Comparison of ENCODE assay signal across 20 cellular contexts in genomic region chr19:2139385-2140192, GRCh38. TPM values are rescaled to one million over a fixed set of nuclear protein-coding genes. Genes with fewer than 3 reads are reported as not detected.
DNase-seq lines count a peak whose midpoint lies in the region; ATAC-seq, FAIRE-seq and TF ChIP-seq lines count a peak whose summit lies in the region.
"Had no signal": no experiment of that assay in that cellular context is flagged by ENCODE, and none has a peak within 500 bp of the region (broad histone marks: within the 10 kb centered on the region; RNA-seq: fewer than 3 reads in every experiment).

No MANE protein-coding gene starts in this region.

- H3K9me3 ChIP-seq in SJCRH30 (replicated peaks) (no peaks in the 10 kb centered on the region), osteoblast (ENCODE audit: low read depth, low read length) (no peaks in the 10 kb centered on the region)
- H3K9me3 ChIP-seq: esophagus muscularis mucosa, gastroesophageal sphincter, SJSA1, testis had no signal

- no peak overlapping the region for H2AFZ ChIP-seq in osteoblast (ENCODE audit: low read length)
- H2AFZ ChIP-seq: parathyroid adenoma had no signal

- H3K27ac Mint-ChIP-seq in activated CD8-positive, alpha-beta T cell treated with anti-CD3 and anti-CD28 coated beads, Interleukin-2, amount 10 ng/mL, durations not matched to agents 7 days and 5 days, result no peak overlapping the region
- H3K27ac Mint-ChIP-seq: activated CD4-positive, alpha-beta T cell treated with anti-CD3 and anti-CD28 coated beads, Interleukin-2, amount 10 ng/mL, durations not matched to agents 24 days and 14 days; CD4-positive, CD25-positive, alpha-beta regulatory T cell; stimulated activated memory B cell treated with anti-CD40 and anti-IgM and Interleukin-4, amounts not matched to agents 10 μg/mL and 1 μg/mL and 100 μg/mL, for 72 hours had no signal

- no peak for FAIRE-seq in GM12892 (lab: Jason Lieb, UNC)
- FAIRE-seq: kidney had no signal

- H3K9me3 Mint-ChIP-seq in activated CD8-positive, alpha-beta T cell treated with anti-CD3 and anti-CD28 coated beads, Interleukin-2, amount 10 ng/mL, durations not matched to agents 7 days and 5 days (ENCODE audit: insufficient read depth), result no peaks in the 10 kb centered on the region
- H3K9me3 Mint-ChIP-seq: activated CD4-positive, alpha-beta T cell treated with anti-CD3 and anti-CD28 coated beads, Interleukin-2, amount 10 ng/mL, durations not matched to agents 24 days and 14 days; CD4-positive, CD25-positive, alpha-beta regulatory T cell; stimulated activated memory B cell treated with anti-CD40 and anti-IgM and Interleukin-4, amounts not matched to agents 10 μg/mL and 1 μg/mL and 100 μg/mL, for 72 hours had no signal

- peaks cover 90% of the 10 kb centered on the region for H3K79me2 ChIP-seq in osteoblast (ENCODE audit: insufficient read depth, low read length)

- H3K4me3 Mint-ChIP-seq in activated CD8-positive, alpha-beta T cell treated with anti-CD3 and anti-CD28 coated beads, Interleukin-2, amount 10 ng/mL, durations not matched to agents 7 days and 5 days, result no peak overlapping the region
- H3K4me3 Mint-ChIP-seq: activated CD4-positive, alpha-beta T cell treated with anti-CD3 and anti-CD28 coated beads, Interleukin-2, amount 10 ng/mL, durations not matched to agents 24 days and 14 days; CD4-positive, CD25-positive, alpha-beta regulatory T cell; stimulated activated memory B cell treated with anti-CD40 and anti-IgM and Interleukin-4, amounts not matched to agents 10 μg/mL and 1 μg/mL and 100 μg/mL, for 72 hours had no signal

- peak overlapping the region; percentile 20; the same call in 1 of the 2 replicates for H3K27ac ChIP-seq in SJCRH30
- H3K27ac ChIP-seq in osteoblast (ENCODE audit: low read depth, low read length), result no peak overlapping the region
- H3K27ac ChIP-seq: esophagus muscularis mucosa, gastroesophageal sphincter, parathyroid adenoma, SJSA1, testis had no signal

- H3K27me3 Mint-ChIP-seq in activated CD8-positive, alpha-beta T cell treated with anti-CD3 and anti-CD28 coated beads, Interleukin-2, amount 10 ng/mL, durations not matched to agents 7 days and 5 days (ENCODE audit: low read depth), result no peaks in the 10 kb centered on the region
- H3K27me3 Mint-ChIP-seq: activated CD4-positive, alpha-beta T cell treated with anti-CD3 and anti-CD28 coated beads, Interleukin-2, amount 10 ng/mL, durations not matched to agents 24 days and 14 days; CD4-positive, CD25-positive, alpha-beta regulatory T cell; stimulated activated memory B cell treated with anti-CD40 and anti-IgM and Interleukin-4, amounts not matched to agents 10 μg/mL and 1 μg/mL and 100 μg/mL, for 72 hours had no signal

- H3K36me3 Mint-ChIP-seq in activated CD8-positive, alpha-beta T cell treated with anti-CD3 and anti-CD28 coated beads, Interleukin-2, amount 10 ng/mL, durations not matched to agents 7 days and 5 days (ENCODE audit: low read depth), result peaks cover 22% of the 10 kb centered on the region

- DNase-seq in GM12892 (ENCODE audit: insufficient read length), result no peak
- DNase-seq in SJCRH30, result peak; percentile 36 to 64
- DNase-seq in osteoblast (ENCODE audit: insufficient read length, low spot score, missing footprints), result peak; percentile 58
- DNase-seq in activated CD8-positive, alpha-beta T cell treated with anti-CD3 and anti-CD28 coated beads, Interleukin-2, amount 10 ng/mL, durations not matched to agents 7 days and 5 days, result no peak
- DNase-seq: activated CD4-positive, alpha-beta T cell treated with anti-CD3 and anti-CD28 coated beads, Interleukin-2, amount 10 ng/mL, durations not matched to agents 24 days and 14 days; CD4-positive, CD25-positive, alpha-beta regulatory T cell; effector CD8-positive, alpha-beta T cell; GF-D8; KBM-7; kidney; NCI-H146 had no signal

- H3K36me3 ChIP-seq in SJCRH30 (peaks cover 31% of the 10 kb centered on the region), osteoblast (ENCODE audit: insufficient read depth, low read length) (peaks cover 30% of the 10 kb centered on the region)

- H4K20me1 ChIP-seq in osteoblast (ENCODE audit: insufficient read depth, low read length), result peaks cover 58% of the 10 kb centered on the region

- POLR2A ChIA-PET in activated CD8-positive, alpha-beta T cell treated with anti-CD3 and anti-CD28 coated beads, Interleukin-2, amount 10 ng/mL, durations not matched to agents 7 days and 5 days (lab: Charles Lee), result no interaction called here

- ATAC-seq in activated CD8-positive, alpha-beta T cell treated with anti-CD3 and anti-CD28 coated beads, Interleukin-2, amount 10 ng/mL, durations not matched to agents 7 days and 5 days, result no peak
- ATAC-seq in esophagus mucosa, result no peak
- ATAC-seq in GM18907 (IDR thresholded peaks at IDR 0.05; ENCODE audit: unreplicated experiment), result no peak
- ATAC-seq: gastroesophageal sphincter; stimulated activated memory B cell treated with anti-CD40 and anti-IgM and Interleukin-4, amounts not matched to agents 10 μg/mL and 1 μg/mL and 100 μg/mL, for 72 hours had no signal

- no peaks in the 10 kb centered on the region for H3K4me1 Mint-ChIP-seq in activated CD8-positive, alpha-beta T cell treated with anti-CD3 and anti-CD28 coated beads, Interleukin-2, amount 10 ng/mL, durations not matched to agents 7 days and 5 days (ENCODE audit: low read depth)
- H3K4me1 Mint-ChIP-seq: activated CD4-positive, alpha-beta T cell treated with anti-CD3 and anti-CD28 coated beads, Interleukin-2, amount 10 ng/mL, durations not matched to agents 24 days and 14 days had no signal

- CTCF ChIA-PET in activated CD8-positive, alpha-beta T cell treated with anti-CD3 and anti-CD28 coated beads, Interleukin-2, amount 10 ng/mL, durations not matched to agents 7 days and 5 days (lab: Charles Lee), result no interaction called here

- no peak for TF ChIP-seq CTCF in osteoblast (IDR thresholded peaks at IDR 0.05; ENCODE audit: extremely low read depth, low read depth, low read length)

- no peak overlapping the region for H3K4me2 ChIP-seq in osteoblast (ENCODE audit: insufficient read depth, low read length)

- H3K4me3 ChIP-seq in SJCRH30, result no peak overlapping the region
- no peak overlapping the region for H3K4me3 ChIP-seq in osteoblast (ENCODE audit: insufficient read depth, low read length)
- H3K4me3 ChIP-seq: esophagus muscularis mucosa, gastroesophageal sphincter, lung, SJSA1, testis had no signal

- H3K4me1 ChIP-seq in SJCRH30, result no peaks in the 10 kb centered on the region; the same call in 1 of the 2 replicates
- no peaks in the 10 kb centered on the region for H3K4me1 ChIP-seq in osteoblast (ENCODE audit: insufficient read depth, low read length)
- H3K4me1 ChIP-seq: parathyroid adenoma, testis had no signal

- 0 out of 2 replicates have a peak, but pooled peaks have one; percentile 14 for TF ChIP-seq POLR2A in GM12892 (IDR thresholded peaks at IDR 0.05; ENCODE audit: low read depth, low read length)

- H3K27me3 ChIP-seq in SJCRH30 (no peaks in the 10 kb centered on the region), osteoblast (ENCODE audit: insufficient read depth, low read length) (no peaks in the 10 kb centered on the region)
- H3K27me3 ChIP-seq: esophagus muscularis mucosa, gastroesophageal sphincter, SJSA1, testis had no signal

RNA-seq across cellular contexts. Expression of gene AP3D1, which starts 11.8 kb away (rescaled TPM):
- 41.7 TPM for polyA plus RNA-seq in GM12892 (2012; ENCODE audit: missing spikeins)
- 101 and 107 TPM in 2 replicates for total RNA-seq in SJCRH30 (2014; rRNA removed; shearing (Covaris generic))
- total RNA-seq in osteoblast (119 and 121 TPM in 2 replicates), esophagus mucosa (84.2 TPM)
- 100 to 1,000 TPM in 1 of 2 experiments, 10 to 100 TPM in 1; 91.5 to 100 TPM for total RNA-seq in activated CD8-positive, alpha-beta T cell treated with anti-CD3 and anti-CD28 coated beads, Interleukin-2, amount 10 ng/mL, durations not matched to agents 7 days and 5 days

RNA-seq across cellular contexts. Expression of gene DOT1L, which starts 24.1 kb away (rescaled TPM):
- polyA plus RNA-seq in GM12892 (2012; ENCODE audit: missing spikeins), result 12.6 TPM
- total RNA-seq in SJCRH30 (2014; rRNA removed; shearing (Covaris generic)), result 16.2 and 18.4 TPM in 2 replicates
- total RNA-seq in osteoblast, result 6.9 and 7.1 TPM in 2 replicates
- total RNA-seq in activated CD8-positive, alpha-beta T cell treated with anti-CD3 and anti-CD28 coated beads, Interleukin-2, amount 10 ng/mL, durations not matched to agents 7 days and 5 days, result 10 to 100 TPM; 70.6 to 74.3 TPM
- 20.8 TPM for total RNA-seq in esophagus mucosa

RNA-seq across cellular contexts. Expression of gene IZUMO4, which starts 42.9 kb away (rescaled TPM):
- 43.2 TPM for polyA plus RNA-seq in GM12892 (2012; ENCODE audit: missing spikeins)
- total RNA-seq in SJCRH30 (2014; rRNA removed; shearing (Covaris generic)), result 0.38 TPM in 1 of 2 replicates, not detected in the other
- total RNA-seq in osteoblast (0.36 and 2.4 TPM in 2 replicates), esophagus mucosa (4.7 TPM)
- total RNA-seq in activated CD8-positive, alpha-beta T cell treated with anti-CD3 and anti-CD28 coated beads, Interleukin-2, amount 10 ng/mL, durations not matched to agents 7 days and 5 days, result 1 to 10 TPM; 8.7 to 9.5 TPM

RNA-seq across cellular contexts. Expression of gene MOB3A, which starts 43.5 kb away (rescaled TPM):
- polyA plus RNA-seq in GM12892 (2012; ENCODE audit: missing spikeins), result 113 TPM
- 6.9 and 9.2 TPM in 2 replicates for total RNA-seq in SJCRH30 (2014; rRNA removed; shearing (Covaris generic))
- 34.0 and 35.1 TPM in 2 replicates for total RNA-seq in osteoblast
- 100 to 1,000 TPM; 235 to 240 TPM for total RNA-seq in activated CD8-positive, alpha-beta T cell treated with anti-CD3 and anti-CD28 coated beads, Interleukin-2, amount 10 ng/mL, durations not matched to agents 7 days and 5 days
- total RNA-seq in esophagus mucosa, result 28.1 TPM

Comparison
In these comparisons a context has a peak if more than half of its experiments do, and no peak if none do; other contexts are left out.
1. DNase-seq: peak in SJCRH30 (2 of 2) and osteoblast (single experiment); none in GM12892 (single experiment) and activated CD8-positive, alpha-beta T cell treated with anti-CD3 and anti-CD28 coated beads, Interleukin-2, amount 10 ng/mL, durations not matched to agents 7 days and 5 days (single experiment).